In genomic region chr19:48568345-48568886, GRCh38 we compare ENCODE assay signal across 8 cellular contexts. TPM values are rescaled to one million over a fixed set of nuclear protein-coding genes. Genes with fewer than 3 reads are reported as not detected.
DNase-seq lines count a peak whose midpoint lies in the region; ATAC-seq, FAIRE-seq and TF ChIP-seq lines count a peak whose summit lies in the region.

No MANE protein-coding gene starts in this region.

- H3K27me3 Mint-ChIP-seq in stimulated activated naive B cell treated with anti-CD40 and anti-IgM and Interleukin-4, amounts not matched to agents 10 μg/mL and 1 μg/mL and 100 μg/mL, for 72 hours, result peaks cover 27 to 32% of the 10 kb centered on the region in 2 donors
- peaks cover 11% of the 10 kb centered on the region for H3K27me3 Mint-ChIP-seq in activated naive CD8-positive, alpha-beta T cell treated with anti-CD3 and anti-CD28 coated beads, Interleukin-2, amount 50 U/mL, for 24 hours

- H3K36me3 ChIP-seq in BJ (ENCODE audit: control insufficient read depth, insufficient read depth, low read length) (no peaks in the 10 kb centered on the region), bronchial epithelial cell (ENCODE audit: control insufficient read depth, insufficient read depth, low read length) (no peaks in the 10 kb centered on the region), kidney (ENCODE audit: control insufficient read depth in 1 of 2, insufficient read depth in 2 of 2, low read length in 2 of 2) (no peaks in the 10 kb centered on the region)

- DNase-seq in BJ (ENCODE audit: low read depth), result peak; percentile 62
- DNase-seq in LHCN-M2 (ENCODE audit: low read depth), result peak; percentile 89
- peak; percentile 85 for DNase-seq in bronchial epithelial cell (ENCODE audit: low read depth)
- peak; percentile 94 for DNase-seq in kidney
- peak; percentile 46 for DNase-seq in superior temporal gyrus (ENCODE audit: extremely low spot score)
- DNase-seq in stimulated activated naive B cell treated with anti-CD40 and anti-IgM and Interleukin-4, amounts not matched to agents 10 μg/mL and 1 μg/mL and 100 μg/mL, for 72 hours, result no peak
- no peak for DNase-seq in activated naive CD8-positive, alpha-beta T cell treated with anti-CD3 and anti-CD28 coated beads, Interleukin-2, amount 50 U/mL, for 24 hours

- H3K4me1 Mint-ChIP-seq in stimulated activated naive B cell treated with anti-CD40 and anti-IgM and Interleukin-4, amounts not matched to agents 10 μg/mL and 1 μg/mL and 100 μg/mL, for 72 hours, result peaks cover 0 to 2% of the 10 kb centered on the region in 2 donors
- no peaks in the 10 kb centered on the region for H3K4me1 Mint-ChIP-seq in activated naive CD8-positive, alpha-beta T cell treated with anti-CD3 and anti-CD28 coated beads, Interleukin-2, amount 50 U/mL, for 24 hours

- H3K9ac ChIP-seq in kidney (ENCODE audit: low read length in 2 of 2), result no peak overlapping the region

- H3K36me3 Mint-ChIP-seq in stimulated activated naive B cell treated with anti-CD40 and anti-IgM and Interleukin-4, amounts not matched to agents 10 μg/mL and 1 μg/mL and 100 μg/mL, for 72 hours, result no peaks in the 10 kb centered on the region
- H3K36me3 Mint-ChIP-seq in activated naive CD8-positive, alpha-beta T cell treated with anti-CD3 and anti-CD28 coated beads, Interleukin-2, amount 50 U/mL, for 24 hours (ENCODE audit: low read depth), result no peaks in the 10 kb centered on the region

- no peaks in the 10 kb centered on the region for H3K27me3 ChIP-seq in BJ (ENCODE audit: control insufficient read depth, insufficient read depth, low read length)
- no peaks in the 10 kb centered on the region for H3K27me3 ChIP-seq in bronchial epithelial cell (ENCODE audit: control insufficient read depth, insufficient read depth, low read length)

- POLR2A ChIA-PET in BJ (lab: Charles Lee), result no interaction called here

- H3K4me1 ChIP-seq in kidney (ENCODE audit: control insufficient read depth in 1 of 2, insufficient read depth in 1 of 2, low read depth in 1 of 2, low read length in 2 of 2), result peaks cover 0 to 4% of the 10 kb centered on the region in 2 donors

- intact Hi-C loops in kidney (cut with DNase I), result no loop called here

- H3K27ac ChIP-seq in kidney (ENCODE audit: low read depth in 2 of 2, low read length in 2 of 2), result no peak overlapping the region

- H3K9me3 ChIP-seq in kidney (ENCODE audit: control insufficient read depth in 1 of 2, low read length in 2 of 2), result no peaks in the 10 kb centered on the region

- H3K9me3 Mint-ChIP-seq in stimulated activated naive B cell treated with anti-CD40 and anti-IgM and Interleukin-4, amounts not matched to agents 10 μg/mL and 1 μg/mL and 100 μg/mL, for 72 hours, result no peaks in the 10 kb centered on the region
- no peaks in the 10 kb centered on the region for H3K9me3 Mint-ChIP-seq in activated naive CD8-positive, alpha-beta T cell treated with anti-CD3 and anti-CD28 coated beads, Interleukin-2, amount 50 U/mL, for 24 hours

- FAIRE-seq in bronchial epithelial cell (lab: Jason Lieb, UNC) (no peak), kidney (lab: Jason Lieb, UNC) (no peak)

- no peak overlapping the region for H3K27ac Mint-ChIP-seq in stimulated activated naive B cell treated with anti-CD40 and anti-IgM and Interleukin-4, amounts not matched to agents 10 μg/mL and 1 μg/mL and 100 μg/mL, for 72 hours
- H3K27ac Mint-ChIP-seq in activated naive CD8-positive, alpha-beta T cell treated with anti-CD3 and anti-CD28 coated beads, Interleukin-2, amount 50 U/mL, for 24 hours, result no peak overlapping the region

- CTCF ChIA-PET in BJ (lab: Yijun Ruan, JAX), result interaction anchor here (0.6 to 3.8 kb wide), 6 partner anchors 15 to 177 kb away, joined by 3 to 10 read pairs (median 6); partner anchors contain the start of gene KDELR1

- H3K4me3 ChIP-seq in BJ (ENCODE audit: low read depth, low read length) (no peak overlapping the region), bronchial epithelial cell (ENCODE audit: low read depth, low read length) (no peak overlapping the region), kidney (ENCODE audit: low read length in 2 of 2) (no peak overlapping the region)

- TF ChIP-seq CTCF in BJ (IDR thresholded peaks at IDR 0.05; ENCODE audit: insufficient read depth, low read depth, low read length) (no peak), bronchial epithelial cell (IDR thresholded peaks at IDR 0.05; ENCODE audit: insufficient read depth, low read length, severe bottlenecking) (no peak), kidney (IDR thresholded peaks at IDR 0.05; ENCODE audit: borderline replicate concordance, extremely low read depth, insufficient read depth) (no peak)

- no peak for ATAC-seq in GM21717 (IDR thresholded peaks at IDR 0.05; ENCODE audit: unreplicated experiment)
- ATAC-seq in stimulated activated naive B cell treated with anti-CD40 and anti-IgM and Interleukin-4, amounts not matched to agents 10 μg/mL and 1 μg/mL and 100 μg/mL, for 72 hours (replicated peaks), result no peak
- ATAC-seq in activated naive CD8-positive, alpha-beta T cell treated with anti-CD3 and anti-CD28 coated beads, Interleukin-2, amount 50 U/mL, for 24 hours, result no peak

- no peak overlapping the region for H3K4me3 Mint-ChIP-seq in stimulated activated naive B cell treated with anti-CD40 and anti-IgM and Interleukin-4, amounts not matched to agents 10 μg/mL and 1 μg/mL and 100 μg/mL, for 72 hours
- H3K4me3 Mint-ChIP-seq in activated naive CD8-positive, alpha-beta T cell treated with anti-CD3 and anti-CD28 coated beads, Interleukin-2, amount 50 U/mL, for 24 hours, result no peak overlapping the region

RNA-seq across cellular contexts. Expression of gene SULT2B1, which starts 16.4 kb away (rescaled TPM):
- polyA plus RNA-seq in BJ (2011; rRNA removed) (0.25 TPM in 1 of 2 replicates, not detected in the other), kidney (ENCODE audit: insufficient read depth, low read depth, low replicate concordance) (2.3 TPM)
- polyA minus RNA-seq in BJ (2011; rRNA and poly(A)+ RNA removed), result 0.28 TPM in 1 of 2 replicates, not detected in the other
- total RNA-seq in LHCN-M2 (2014; rRNA removed) (not detected in 2 replicates), bronchial epithelial cell (3.4 and 17.2 TPM in 2 replicates), kidney (2.3 TPM)
- polyA plus RNA-seq in LHCN-M2 (2012), result 0.15 TPM

RNA-seq across cellular contexts. Expression of gene SPACA4, which starts 38.1 kb away (rescaled TPM):
- not detected in 2 replicates for polyA plus RNA-seq in BJ (2011; rRNA removed)
- polyA minus RNA-seq in BJ (2011; rRNA and poly(A)+ RNA removed), result not detected in 2 replicates
- not detected in 2 replicates for total RNA-seq in LHCN-M2 (2014; rRNA removed)
- not detected for polyA plus RNA-seq in LHCN-M2 (2012)
- total RNA-seq in bronchial epithelial cell, result under 0.01 and 0.64 TPM in 2 replicates
- not detected for total RNA-seq in kidney
- polyA plus RNA-seq in kidney (ENCODE audit: insufficient read depth, low read depth, low replicate concordance), result not detected

RNA-seq across cellular contexts. Expression of gene FAM83E, which starts 46.5 kb away (rescaled TPM):
- polyA plus RNA-seq in BJ (2011; rRNA removed), result 0.16 TPM in 1 of 2 replicates, not detected in the other
- polyA minus RNA-seq in BJ (2011; rRNA and poly(A)+ RNA removed), result not detected in 2 replicates
- total RNA-seq in LHCN-M2 (2014; rRNA removed), result not detected in 2 replicates
- not detected for polyA plus RNA-seq in LHCN-M2 (2012)
- total RNA-seq in bronchial epithelial cell, result 21.9 and 62.3 TPM in 2 replicates
- 15.9 TPM for total RNA-seq in kidney
- 0.41 TPM for polyA plus RNA-seq in kidney (ENCODE audit: insufficient read depth, low read depth, low replicate concordance)

RNA-seq across cellular contexts. Expression of gene RPL18, which starts 50.6 kb away (rescaled TPM):
- polyA plus RNA-seq in BJ (2011; rRNA removed), result 1,260 and 1,324 TPM in 2 replicates
- 479 and 695 TPM in 2 replicates for polyA minus RNA-seq in BJ (2011; rRNA and poly(A)+ RNA removed)
- 1,651 and 2,205 TPM in 2 replicates for total RNA-seq in LHCN-M2 (2014; rRNA removed)
- polyA plus RNA-seq in LHCN-M2 (2012), result 2,831 TPM
- 3,143 and 4,233 TPM in 2 replicates for total RNA-seq in bronchial epithelial cell
- total RNA-seq in kidney, result 986 TPM
- polyA plus RNA-seq in kidney (ENCODE audit: insufficient read depth, low read depth, low replicate concordance), result 1,596 TPM

RNA-seq across cellular contexts. Expression of gene SPHK2, which starts 50.9 kb away (rescaled TPM):
- 5.6 and 9.2 TPM in 2 replicates for polyA plus RNA-seq in BJ (2011; rRNA removed)
- 5.1 and 7.5 TPM in 2 replicates for polyA minus RNA-seq in BJ (2011; rRNA and poly(A)+ RNA removed)
- total RNA-seq in LHCN-M2 (2014; rRNA removed), result 13.3 and 16.2 TPM in 2 replicates
- 13.0 TPM for polyA plus RNA-seq in LHCN-M2 (2012)
- total RNA-seq in bronchial epithelial cell, result 3.3 and 3.4 TPM in 2 replicates
- total RNA-seq in kidney, result 23.3 TPM
- 37.2 TPM for polyA plus RNA-seq in kidney (ENCODE audit: insufficient read depth, low read depth, low replicate concordance)

Comparison
In these comparisons a context has a peak if more than half of its experiments do, and no peak if none do; other contexts are left out.
1. DNase-seq: peak in BJ (single experiment), LHCN-M2 (single experiment), bronchial epithelial cell (single experiment), kidney (single experiment) and superior temporal gyrus (single experiment); none in stimulated activated naive B cell treated with anti-CD40 and anti-IgM and Interleukin-4, amounts not matched to agents 10 μg/mL and 1 μg/mL and 100 μg/mL, for 72 hours (single experiment) and activated naive CD8-positive, alpha-beta T cell treated with anti-CD3 and anti-CD28 coated beads, Interleukin-2, amount 50 U/mL, for 24 hours (single experiment).
2. RNA of gene FAM83E, which starts 46.5 kb away (total RNA-seq): 21.9 to 62.3 TPM in bronchial epithelial cell and 15.9 TPM in kidney (single experiment); not detected in LHCN-M2; every median in the first group is over 10 times any median in the second.